In genomic region chr13:105670179-105671015, GRCh38 we compare ENCODE assay signal across 14 cellular contexts.
"Had no signal": no experiment of that assay in that cellular context is flagged by ENCODE, and none has a peak within 500 bp of the region (broad histone marks: within the 10 kb centered on the region; RNA-seq: fewer than 3 reads in every experiment).

No MANE protein-coding gene starts in this region.

- H3K79me2 ChIP-seq: parathyroid adenoma had no signal

- H3K9me3 ChIP-seq: tibial artery had no signal

- H3K4me1 ChIP-seq: parathyroid adenoma, tibial artery had no signal

- H3K9ac ChIP-seq: parathyroid adenoma had no signal

- H3K27ac ChIP-seq: parathyroid adenoma, skin epidermis, tibial artery had no signal

- H3K36me3 ChIP-seq: tibial artery had no signal

- DNase-seq: activated CD4-positive, alpha-beta T cell treated with anti-CD3 and anti-CD28 coated beads for 1 hour; activated CD4-positive, alpha-beta T cell treated with anti-CD3 and anti-CD28 coated beads, Interleukin-2, amount 50 U/mL, for 48 hours; activated CD8-positive, alpha-beta memory T cell treated with anti-CD3 and anti-CD28 coated beads, Interleukin-2, amount 10 ng/mL, durations not matched to agents 7 days and 5 days; activated effector memory CD4-positive, alpha-beta T cell treated with anti-CD3 and anti-CD28 coated beads, Interleukin-2, amount 50 U/mL, for 16 hours; activated T-cell treated with anti-CD3 and anti-CD28 coated beads, Interleukin-2, amount 50 U/mL, for 4 hours; amniotic stem cell; cerebellar nuclear complex; endodermal cell; retina; T1000; tibial artery had no signal

- H3K4me3 ChIP-seq: skin epidermis, tibial artery had no signal

- H2AFZ ChIP-seq: parathyroid adenoma had no signal

- ATAC-seq: activated CD8-positive, alpha-beta memory T cell treated with anti-CD3 and anti-CD28 coated beads, Interleukin-2, amount 10 ng/mL, durations not matched to agents 7 days and 5 days; activated naive CD4-positive, alpha-beta T cell treated with anti-CD3 and anti-CD28 coated beads, Interleukin-2, amount 50 U/mL, for 72 hours; activated T-cell treated with anti-CD3 and anti-CD28 coated beads, Interleukin-2, amount 50 U/mL, for 4 hours had no signal

- H3K27me3 ChIP-seq: tibial artery had no signal
